ENCODE assay signal across 9 cellular contexts in genomic region chr3:128878011-128878457, GRCh38. TPM values are rescaled to one million over a fixed set of nuclear protein-coding genes. Genes with fewer than 3 reads are reported as not detected.
DNase-seq lines count a peak whose midpoint lies in the region; ATAC-seq and TF ChIP-seq lines count a peak whose summit lies in the region.
"Had no signal": no experiment of that assay in that cellular context is flagged by ENCODE, and none has a peak within 500 bp of the region (broad histone marks: within the 10 kb centered on the region; RNA-seq: fewer than 3 reads in every experiment).

No MANE protein-coding gene starts in this region.

- H3K4me3 Mint-ChIP-seq in activated T-cell treated with anti-CD3 and anti-CD28 coated beads, Interleukin-2, amount 50 U/mL, for 72 hours, result peak overlapping the region; percentile 87 to 98

- H3K27ac ChIP-seq in ascending aorta, result peak overlapping the region; percentile 91 to 95
- peak overlapping the region in 2 of 3 donors; percentile 87 to 92 for H3K27ac ChIP-seq in right lobe of liver
- peak overlapping the region; percentile 91 to 96 for H3K27ac ChIP-seq in tibial artery

- DNase-seq in activated T-cell treated with anti-CD3 and anti-CD28 coated beads, Interleukin-2, amount 50 U/mL, for 72 hours, result no peak
- DNase-seq in activated T-cell treated with anti-CD3 and anti-CD28 coated beads, Interleukin-2, amount 50 U/mL, for 48 hours, result no peak
- DNase-seq in ascending aorta (ENCODE audit: low spot score in 2 of 2) (no peak), right lobe of liver (no peak), tibial artery (no peak)
- DNase-seq: DMS79 had no signal

- H3K27me3 ChIP-seq in ascending aorta (no peaks in the 10 kb centered on the region), right lobe of liver (no peaks in the 10 kb centered on the region), tibial artery (no peaks in the 10 kb centered on the region)

- TF ChIP-seq CTCF in ascending aorta (IDR thresholded peaks at IDR 0.05) (no peak), right lobe of liver (IDR thresholded peaks at IDR 0.05) (no peak), tibial artery (IDR thresholded peaks at IDR 0.05) (no peak)

- peaks cover 17% of the 10 kb centered on the region in 2 donors for H3K4me1 ChIP-seq in ascending aorta
- peaks cover 0 to 29% (median 3%) of the 10 kb centered on the region in 4 donors for H3K4me1 ChIP-seq in right lobe of liver
- peaks cover 0 to 42% (median 28%) of the 10 kb centered on the region in 4 donors for H3K4me1 ChIP-seq in tibial artery

- intact Hi-C loops in ascending aorta (cut with DNase I) (loop anchor here (2.0 to 10.0 kb wide), 3 partner anchors 151 to 1283 kb away; partner anchors contain the start of genes MCM2, RAB7A and TPRA1), right lobe of liver (cut with DNase I) (no loop called here), tibial artery (cut with DNase I; ENCODE audit: low total_unique reads) (loop anchor here (5.0 to 10.0 kb wide), 3 partner anchors 153 to 263 kb away; partner anchors contain the start of gene RAB7A)

- H3K9me3 Mint-ChIP-seq in activated T-cell treated with anti-CD3 and anti-CD28 coated beads, Interleukin-2, amount 50 U/mL, for 72 hours, result no peaks in the 10 kb centered on the region

- H3K4me3 ChIP-seq in ascending aorta (peak overlapping the region in 1 of 2 donors; percentile 71), right lobe of liver (peak overlapping the region in 2 of 3 donors; percentile 77 to 88), tibial artery (peak overlapping the region; percentile 74 to 76)

- H3K9me3 ChIP-seq in ascending aorta (no peaks in the 10 kb centered on the region), right lobe of liver (no peaks in the 10 kb centered on the region), tibial artery (no peaks in the 10 kb centered on the region)

- 85% methylated on average over 2 of the region's 7 CpGs for WGBS in right lobe of liver (ENCODE audit: insufficient coverage, low coverage, low lambda C conversion rate, missing lambda C conversion rate)

- TF ChIP-seq POLR2A in right lobe of liver (IDR thresholded peaks at IDR 0.05), result no peak

- H3K36me3 ChIP-seq in ascending aorta (peaks cover 0 to 7% of the 10 kb centered on the region in 2 donors), right lobe of liver (no peaks in the 10 kb centered on the region), tibial artery (no peaks in the 10 kb centered on the region)

- H3K4me1 Mint-ChIP-seq in activated T-cell treated with anti-CD3 and anti-CD28 coated beads, Interleukin-2, amount 50 U/mL, for 72 hours (ENCODE audit: low read depth), result peaks cover 66% of the 10 kb centered on the region

- H3K36me3 Mint-ChIP-seq in activated T-cell treated with anti-CD3 and anti-CD28 coated beads, Interleukin-2, amount 50 U/mL, for 72 hours (ENCODE audit: insufficient read depth in 2 of 2), result peaks cover 2 to 6% of the 10 kb centered on the region in 2 donors

- ATAC-seq in activated T-cell treated with anti-CD3 and anti-CD28 coated beads, Interleukin-2, amount 50 U/mL, for 72 hours (replicated peaks in 1 of 2), result no peak
- ATAC-seq in right lobe of liver, result no peak
- ATAC-seq in HG03095 (IDR thresholded peaks at IDR 0.05; ENCODE audit: unreplicated experiment), result no peak
- no peak for ATAC-seq in HG03196 (IDR thresholded peaks at IDR 0.05; ENCODE audit: unreplicated experiment)
- no peak for ATAC-seq in HG03442 (IDR thresholded peaks at IDR 0.05; ENCODE audit: unreplicated experiment)

- H3K27ac Mint-ChIP-seq in activated T-cell treated with anti-CD3 and anti-CD28 coated beads, Interleukin-2, amount 50 U/mL, for 72 hours, result peak overlapping the region; percentile 99

- peaks cover 7% of the 10 kb centered on the region for H3K27me3 Mint-ChIP-seq in activated T-cell treated with anti-CD3 and anti-CD28 coated beads, Interleukin-2, amount 50 U/mL, for 72 hours (ENCODE audit: low read depth)

RNA-seq across cellular contexts. Expression of gene ACAD9, which starts 1.4 kb away (rescaled TPM):
- 10 to 100 TPM; 21.9 to 30.0 TPM for total RNA-seq in activated T-cell treated with anti-CD3 and anti-CD28 coated beads, Interleukin-2, amount 50 U/mL, for 72 hours
- total RNA-seq in ascending aorta, result 23.4 TPM
- 10 to 100 TPM; 28.5 to 36.9 (median 28.9) TPM for total RNA-seq in right lobe of liver

Comparison
In these comparisons a context has a peak if more than half of its experiments do, and no peak if none do; other contexts are left out.
1. intact Hi-C loops: an anchor here in ascending aorta (2.0 to 10.0 kb wide) and tibial artery (5.0 to 10.0 kb wide); none called in right lobe of liver.